In the genomic region with DNA sequence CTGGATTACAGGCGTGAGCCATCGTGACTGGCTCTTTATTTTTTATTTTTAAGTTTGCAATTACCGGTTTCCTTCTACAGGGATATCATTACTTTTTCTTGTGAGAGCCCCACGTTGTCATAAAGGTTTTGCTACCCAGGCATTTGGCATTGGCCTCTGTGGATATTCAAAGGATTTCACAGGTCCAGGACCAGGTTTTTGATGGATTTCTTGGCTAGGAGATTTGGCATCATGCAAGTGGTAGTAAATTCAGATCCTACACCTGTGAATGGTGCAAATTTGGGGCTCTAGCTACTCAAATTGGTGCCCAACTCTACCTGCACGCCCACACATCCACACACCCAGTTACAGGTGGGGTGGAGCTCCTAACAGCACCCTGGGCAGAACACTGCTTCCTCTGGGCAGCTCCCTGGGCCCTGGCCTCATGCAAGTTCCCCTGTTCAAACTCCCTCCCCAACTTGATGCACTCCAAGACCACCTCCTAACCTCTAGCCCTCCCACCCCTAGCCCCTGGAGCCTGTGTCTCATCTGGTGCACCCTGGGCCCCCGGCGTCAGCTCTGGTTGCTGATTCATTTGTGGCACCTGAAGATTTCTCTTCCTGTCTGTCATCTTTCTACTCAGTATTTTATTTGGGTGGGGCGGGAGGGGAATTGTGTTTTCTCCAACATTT, we compare ENCODE assay signal across 19 cellular contexts. TPM values are rescaled to one million over a fixed set of nuclear protein-coding genes. Genes with fewer than 3 reads are reported as not detected.
"Had no signal": no experiment of that assay in that cellular context is flagged by ENCODE, and none has a peak within 500 bp of the region (broad histone marks: within the 10 kb centered on the region; RNA-seq: fewer than 3 reads in every experiment).

No MANE protein-coding gene starts in this region.

- ATAC-seq: left cardiac atrium, SK-N-SH treated with all-trans-retinoic acid at 6 μM for 48 hours, T-helper 17 cell had no signal

- H3K4me1 Mint-ChIP-seq: activated B cell treated with CpG ODN at 0.5 μM for 24 hours, endodermal cell, T-helper 17 cell had no signal

- H3K27ac Mint-ChIP-seq: activated B cell treated with CpG ODN at 0.5 μM for 24 hours; activated naive CD4-positive, alpha-beta T cell treated with anti-CD3 and anti-CD28 coated beads for 36 hours; dendritic cell treated with granulocyte-macrophage colony-stimulating factor and Interleukin-4, amounts not matched to agents 40 ng/mL and 50 ng/mL, for 4 days; endodermal cell; memory B cell; nephron progenitor cell; T-helper 17 cell had no signal

- DNase-seq: activated B cell treated with CpG ODN at 0.5 μM for 24 hours; activated CD4-positive, alpha-beta T cell treated with anti-CD3 and anti-CD28 coated beads, Interleukin-2, amount 50 U/mL, for 1 hour; activated naive CD4-positive, alpha-beta T cell treated with anti-CD3 and anti-CD28 coated beads for 36 hours; endodermal cell; erythroblast; hippocampal formation; left cardiac atrium; nephron progenitor cell; SHP77; stimulated activated CD4-positive, alpha-beta T cell treated with anti-CD3 and anti-CD28 coated beads, Interleukin-15, amount 100 ng/mL, for 24 hours; stimulated activated CD4-positive, alpha-beta T cell treated with anti-CD3 and anti-CD28 coated beads, Interleukin-4, amount 100 ng/mL, for 24 hours; stomach; T-helper 17 cell; thyroid gland had no signal

- H3K4me3 Mint-ChIP-seq: activated B cell treated with CpG ODN at 0.5 μM for 24 hours; activated naive CD4-positive, alpha-beta T cell treated with anti-CD3 and anti-CD28 coated beads for 36 hours; dendritic cell treated with granulocyte-macrophage colony-stimulating factor and Interleukin-4, amounts not matched to agents 40 ng/mL and 50 ng/mL, for 4 days; endodermal cell; memory B cell; nephron progenitor cell; T-helper 17 cell had no signal

RNA-seq across cellular contexts. Expression of a gene that starts 9.3 kb away (rescaled TPM):
- total RNA-seq: activated B cell treated with CpG ODN at 0.5 μM for 24 hours; activated naive CD4-positive, alpha-beta T cell treated with anti-CD3 and anti-CD28 coated beads for 36 hours; adrenal gland; endodermal cell; left cardiac atrium; osteoblast; T-helper 17 cell; thyroid gland had no signal

RNA-seq across cellular contexts. Expression of a gene that starts 23.0 kb away (rescaled TPM):
- total RNA-seq: activated B cell treated with CpG ODN at 0.5 μM for 24 hours; activated naive CD4-positive, alpha-beta T cell treated with anti-CD3 and anti-CD28 coated beads for 36 hours; T-helper 17 cell had no signal
